In the genomic region with DNA sequence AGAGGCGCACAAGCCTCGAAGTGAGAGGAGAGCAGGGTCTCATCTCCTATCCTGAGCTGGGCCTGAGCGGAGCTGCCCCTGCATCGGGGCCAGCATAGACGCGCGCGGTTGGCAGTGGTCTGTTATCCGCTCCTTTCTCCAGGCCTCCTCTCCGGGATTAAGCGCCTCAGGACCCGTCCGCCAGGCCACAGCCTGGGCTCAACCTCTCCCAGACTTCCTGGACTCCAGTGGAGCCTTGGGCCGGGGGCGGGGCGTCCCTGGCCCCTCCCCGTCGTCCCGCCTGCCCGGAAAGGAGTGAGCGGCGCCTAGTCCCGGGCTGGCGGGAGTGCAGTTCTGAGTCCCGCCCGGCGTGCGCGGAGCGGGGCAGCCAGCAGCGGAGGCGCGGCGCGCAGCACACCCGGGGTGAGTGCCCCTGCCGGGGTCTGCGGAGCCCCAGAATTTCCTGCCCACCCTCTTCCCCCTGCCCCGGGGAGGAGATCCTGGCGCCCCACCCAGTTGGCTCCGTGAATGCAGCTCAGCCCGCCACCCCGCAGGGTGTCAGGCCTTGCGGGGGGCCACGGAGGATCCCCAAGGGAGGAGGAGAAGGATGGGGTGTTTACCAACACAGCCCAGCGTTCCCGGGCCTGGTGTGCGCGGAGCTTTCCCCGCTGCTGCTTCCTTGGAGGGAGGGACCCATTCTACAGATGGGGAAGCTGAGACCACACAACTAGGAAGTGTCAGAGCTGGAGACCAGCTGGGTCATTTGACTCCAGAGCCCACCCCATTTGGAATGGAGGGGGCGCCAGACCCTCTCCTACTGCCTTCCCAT, we compare ENCODE assay signal across 9 cellular contexts. TPM values are rescaled to one million over a fixed set of nuclear protein-coding genes. Genes with fewer than 3 reads are reported as not detected.
DNase-seq lines count a peak whose midpoint lies in the region; ATAC-seq, FAIRE-seq and TF ChIP-seq lines count a peak whose summit lies in the region.
"Had no signal": no experiment of that assay in that cellular context is flagged by ENCODE, and none has a peak within 500 bp of the region (broad histone marks: within the 10 kb centered on the region; RNA-seq: fewer than 3 reads in every experiment).

A gene with protein sequence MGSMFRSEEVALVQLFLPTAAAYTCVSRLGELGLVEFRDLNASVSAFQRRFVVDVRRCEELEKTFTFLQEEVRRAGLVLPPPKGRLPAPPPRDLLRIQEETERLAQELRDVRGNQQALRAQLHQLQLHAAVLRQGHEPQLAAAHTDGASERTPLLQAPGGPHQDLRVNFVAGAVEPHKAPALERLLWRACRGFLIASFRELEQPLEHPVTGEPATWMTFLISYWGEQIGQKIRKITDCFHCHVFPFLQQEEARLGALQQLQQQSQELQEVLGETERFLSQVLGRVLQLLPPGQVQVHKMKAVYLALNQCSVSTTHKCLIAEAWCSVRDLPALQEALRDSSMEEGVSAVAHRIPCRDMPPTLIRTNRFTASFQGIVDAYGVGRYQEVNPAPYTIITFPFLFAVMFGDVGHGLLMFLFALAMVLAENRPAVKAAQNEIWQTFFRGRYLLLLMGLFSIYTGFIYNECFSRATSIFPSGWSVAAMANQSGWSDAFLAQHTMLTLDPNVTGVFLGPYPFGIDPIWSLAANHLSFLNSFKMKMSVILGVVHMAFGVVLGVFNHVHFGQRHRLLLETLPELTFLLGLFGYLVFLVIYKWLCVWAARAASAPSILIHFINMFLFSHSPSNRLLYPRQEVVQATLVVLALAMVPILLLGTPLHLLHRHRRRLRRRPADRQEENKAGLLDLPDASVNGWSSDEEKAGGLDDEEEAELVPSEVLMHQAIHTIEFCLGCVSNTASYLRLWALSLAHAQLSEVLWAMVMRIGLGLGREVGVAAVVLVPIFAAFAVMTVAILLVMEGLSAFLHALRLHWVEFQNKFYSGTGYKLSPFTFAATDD (plus strand): TSS at position 308 of the 808 bp plus-strand sequence. CDS start 2,247 bp downstream, outside the sequence.

- DNase-seq in CD8-positive, alpha-beta T cell, result peak in 6 of 7 experiments; percentile 17 to 75 (median 52)
- DNase-seq in HAP-1 (ENCODE audit: low spot score in 2 of 2), result peak; percentile 75 to 90
- peak; percentile 65 for DNase-seq in RCC 7860 (ENCODE audit: low spot score)
- peak; percentile 52 for DNase-seq in activated T-helper 9 cell treated with anti-CD3 and anti-CD28 coated beads, Interleukin-2, amount 50 U/mL, for 16 hours (ENCODE audit: low read depth)
- peak; percentile 59 for DNase-seq in fibroblast of the conjunctiva (ENCODE audit: low read depth)
- DNase-seq in natural killer cell treated with Interleukin-12 subunit alpha and Interleukin-12 subunit beta and Interleukin-15 and Interleukin-18, amount 100 ng/mL, for 72 hours (ENCODE audit: low spot score), result peak; percentile 82
- DNase-seq in suprapubic skin (ENCODE audit: low spot score in 2 of 2), result peak in 1 of 2 donors; percentile 91

- peaks cover 6% of the 10 kb centered on the region for H3K36me3 ChIP-seq in CD8-positive, alpha-beta T cell (ENCODE audit: insufficient read depth, low read length)
- peaks cover 16% of the 10 kb centered on the region for H3K36me3 ChIP-seq in HAP-1 (replicated peaks)
- peaks cover 28% of the 10 kb centered on the region for H3K36me3 ChIP-seq in suprapubic skin
- H3K36me3 ChIP-seq: SJCRH30 had no signal

- H3K4me1 Mint-ChIP-seq in CD8-positive, alpha-beta T cell (ENCODE audit: low read depth), result peaks cover 28% of the 10 kb centered on the region
- H3K4me1 Mint-ChIP-seq in natural killer cell treated with Interleukin-12 subunit alpha and Interleukin-12 subunit beta and Interleukin-15 and Interleukin-18, amount 100 ng/mL, for 72 hours (ENCODE audit: low read depth in 2 of 2), result peaks cover 21 to 29% of the 10 kb centered on the region in 2 donors

- in situ Hi-C loops in HAP-1 (cut with MboI; ENCODE audit: low sequenced_read_pairs), result no loop called here

- peaks cover 54% of the 10 kb centered on the region for H3K4me1 ChIP-seq in CD8-positive, alpha-beta T cell (ENCODE audit: insufficient read depth, low read length)
- H3K4me1 ChIP-seq in HAP-1, result peaks cover 19% of the 10 kb centered on the region
- H3K4me1 ChIP-seq in suprapubic skin, result peaks cover 79% of the 10 kb centered on the region

- TF ChIP-seq CTCF in CD8-positive, alpha-beta T cell (IDR thresholded peaks at IDR 0.05), result no peak
- no peak for TF ChIP-seq CTCF in suprapubic skin (IDR thresholded peaks at IDR 0.05)

- CTCF ChIA-PET in CD8-positive, alpha-beta T cell (lab: Charles Lee), result interaction anchor here (1.0 to 1.1 kb wide), 2 partner anchors 18 to 260 kb away, joined by 3 read pairs; no protein-coding TSS in a partner anchor

- peaks cover 25% of the 10 kb centered on the region for H3K36me3 Mint-ChIP-seq in CD8-positive, alpha-beta T cell
- H3K36me3 Mint-ChIP-seq in natural killer cell treated with Interleukin-12 subunit alpha and Interleukin-12 subunit beta and Interleukin-15 and Interleukin-18, amount 100 ng/mL, for 72 hours, result no peaks in the 10 kb centered on the region

- ATAC-seq in CD8-positive, alpha-beta T cell, result peak; percentile 65
- ATAC-seq in natural killer cell treated with Interleukin-12 subunit alpha and Interleukin-12 subunit beta and Interleukin-15 and Interleukin-18, amount 100 ng/mL, for 72 hours, result peak; percentile 75 to 81
- ATAC-seq in GM18907 (IDR thresholded peaks at IDR 0.05; ENCODE audit: unreplicated experiment), result no peak

- no peaks in the 10 kb centered on the region for H3K27me3 Mint-ChIP-seq in CD8-positive, alpha-beta T cell (ENCODE audit: low read depth)
- H3K27me3 Mint-ChIP-seq in natural killer cell treated with Interleukin-12 subunit alpha and Interleukin-12 subunit beta and Interleukin-15 and Interleukin-18, amount 100 ng/mL, for 72 hours, result no peaks in the 10 kb centered on the region

- peak in 1 of 2 donors; percentile 82 for TF ChIP-seq POLR2A in suprapubic skin (IDR thresholded peaks at IDR 0.05)

- no peak for FAIRE-seq in RCC 7860 (lab: Jason Lieb, UNC)

- POLR2A ChIA-PET in CD8-positive, alpha-beta T cell (lab: Charles Lee), result interaction anchor here (1.1 to 2.2 kb wide), 2 partner anchors 8 to 36 kb away, joined by 5 to 6 read pairs; a partner anchor contains a TSS

- H3K27me3 ChIP-seq in CD8-positive, alpha-beta T cell (ENCODE audit: insufficient read depth, low read length), result no peaks in the 10 kb centered on the region
- H3K27me3 ChIP-seq in HAP-1 (ENCODE audit: low read depth), result no peaks in the 10 kb centered on the region
- no peaks in the 10 kb centered on the region for H3K27me3 ChIP-seq in suprapubic skin
- H3K27me3 ChIP-seq: SJCRH30 had no signal

- H3K27ac Mint-ChIP-seq in CD8-positive, alpha-beta T cell, result peak within 1 kb of the TSS; percentile 93
- H3K27ac Mint-ChIP-seq in natural killer cell treated with Interleukin-12 subunit alpha and Interleukin-12 subunit beta and Interleukin-15 and Interleukin-18, amount 100 ng/mL, for 72 hours, result peak within 1 kb of the TSS; percentile 98 to 99

- H3K9me3 Mint-ChIP-seq in CD8-positive, alpha-beta T cell, result no peaks in the 10 kb centered on the region
- no peaks in the 10 kb centered on the region for H3K9me3 Mint-ChIP-seq in natural killer cell treated with Interleukin-12 subunit alpha and Interleukin-12 subunit beta and Interleukin-15 and Interleukin-18, amount 100 ng/mL, for 72 hours

- intact Hi-C loops in CD8-positive, alpha-beta T cell (cut with DNase I, micrococcal nuclease), result no loop called here

- no peaks in the 10 kb centered on the region for H3K9me3 ChIP-seq in CD8-positive, alpha-beta T cell (ENCODE audit: low read length)
- no peaks in the 10 kb centered on the region for H3K9me3 ChIP-seq in HAP-1
- no peaks in the 10 kb centered on the region for H3K9me3 ChIP-seq in suprapubic skin
- H3K9me3 ChIP-seq: SJCRH30 had no signal

- peak within 1 kb of the TSS; percentile 90 for H3K4me3 ChIP-seq in CD8-positive, alpha-beta T cell (ENCODE audit: low read depth, low read length)
- H3K4me3 ChIP-seq in HAP-1, result peak within 1 kb of the TSS; percentile 51
- H3K4me3 ChIP-seq in suprapubic skin, result peak within 1 kb of the TSS; percentile 69

- no peak for TF ChIP-seq EP300 in suprapubic skin (IDR thresholded peaks at IDR 0.05)

- H3K4me3 Mint-ChIP-seq in CD8-positive, alpha-beta T cell, result peak within 1 kb of the TSS; percentile 86
- peak within 1 kb of the TSS; percentile 88 for H3K4me3 Mint-ChIP-seq in natural killer cell treated with Interleukin-12 subunit alpha and Interleukin-12 subunit beta and Interleukin-15 and Interleukin-18, amount 100 ng/mL, for 72 hours

- peak within 1 kb of the TSS; percentile 73 for H3K27ac ChIP-seq in CD8-positive, alpha-beta T cell (ENCODE audit: low read depth, low read length)
- peak within 1 kb of the TSS; percentile 83 for H3K27ac ChIP-seq in suprapubic skin

- 10% methylated on average over 3 of the region's 51 CpGs for WGBS in suprapubic skin

RNA-seq across cellular contexts. Expression of the gene that starts here (rescaled TPM):
- total RNA-seq in CD8-positive, alpha-beta T cell, result 100 to 1,000 TPM; 153 to 154 TPM
- 100 to 1,000 TPM; 354 to 380 TPM for total RNA-seq in natural killer cell treated with Interleukin-12 subunit alpha and Interleukin-12 subunit beta and Interleukin-15 and Interleukin-18, amount 100 ng/mL, for 72 hours
- 10 to 100 TPM; 19.4 to 50.9 (median 41.2) TPM for total RNA-seq in suprapubic skin
